1 cellular context compared by ENCODE assay signal in the genomic region with DNA sequence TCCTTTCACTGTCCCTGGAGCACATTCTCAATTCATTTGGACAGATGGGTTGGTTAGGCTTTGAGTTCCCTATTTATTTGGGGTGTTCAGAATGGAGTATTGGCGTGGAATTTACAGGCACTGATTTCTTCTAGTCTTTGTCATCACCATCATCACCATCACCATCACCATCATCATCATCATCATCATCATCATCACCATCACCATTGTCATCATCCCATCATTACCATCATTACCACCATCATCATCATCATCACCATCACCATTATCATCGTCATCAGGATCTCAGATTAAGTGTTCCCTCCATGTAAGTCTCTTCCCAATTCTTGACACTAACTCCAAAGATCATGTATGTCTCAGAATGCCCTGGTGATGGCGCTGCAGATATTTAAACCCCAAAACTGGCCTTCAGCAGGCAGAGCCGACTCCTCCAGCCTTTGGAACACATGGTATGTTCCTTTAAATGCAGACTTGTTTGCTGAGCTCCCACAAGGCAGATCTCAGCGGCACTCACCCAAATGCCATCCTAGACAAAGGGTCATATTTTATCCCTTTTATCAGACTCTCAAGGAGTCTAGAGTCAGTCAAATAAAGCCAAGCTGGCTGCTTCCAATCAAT.
TF ChIP-seq lines count a peak whose summit lies in the region.

No MANE protein-coding gene starts in this region.

TF ChIP-seq in WTC11, 78 proteins besides CTCF, POLR2A, EP300 and RAD21:
- TF ChIP-seq, protein P1, sequence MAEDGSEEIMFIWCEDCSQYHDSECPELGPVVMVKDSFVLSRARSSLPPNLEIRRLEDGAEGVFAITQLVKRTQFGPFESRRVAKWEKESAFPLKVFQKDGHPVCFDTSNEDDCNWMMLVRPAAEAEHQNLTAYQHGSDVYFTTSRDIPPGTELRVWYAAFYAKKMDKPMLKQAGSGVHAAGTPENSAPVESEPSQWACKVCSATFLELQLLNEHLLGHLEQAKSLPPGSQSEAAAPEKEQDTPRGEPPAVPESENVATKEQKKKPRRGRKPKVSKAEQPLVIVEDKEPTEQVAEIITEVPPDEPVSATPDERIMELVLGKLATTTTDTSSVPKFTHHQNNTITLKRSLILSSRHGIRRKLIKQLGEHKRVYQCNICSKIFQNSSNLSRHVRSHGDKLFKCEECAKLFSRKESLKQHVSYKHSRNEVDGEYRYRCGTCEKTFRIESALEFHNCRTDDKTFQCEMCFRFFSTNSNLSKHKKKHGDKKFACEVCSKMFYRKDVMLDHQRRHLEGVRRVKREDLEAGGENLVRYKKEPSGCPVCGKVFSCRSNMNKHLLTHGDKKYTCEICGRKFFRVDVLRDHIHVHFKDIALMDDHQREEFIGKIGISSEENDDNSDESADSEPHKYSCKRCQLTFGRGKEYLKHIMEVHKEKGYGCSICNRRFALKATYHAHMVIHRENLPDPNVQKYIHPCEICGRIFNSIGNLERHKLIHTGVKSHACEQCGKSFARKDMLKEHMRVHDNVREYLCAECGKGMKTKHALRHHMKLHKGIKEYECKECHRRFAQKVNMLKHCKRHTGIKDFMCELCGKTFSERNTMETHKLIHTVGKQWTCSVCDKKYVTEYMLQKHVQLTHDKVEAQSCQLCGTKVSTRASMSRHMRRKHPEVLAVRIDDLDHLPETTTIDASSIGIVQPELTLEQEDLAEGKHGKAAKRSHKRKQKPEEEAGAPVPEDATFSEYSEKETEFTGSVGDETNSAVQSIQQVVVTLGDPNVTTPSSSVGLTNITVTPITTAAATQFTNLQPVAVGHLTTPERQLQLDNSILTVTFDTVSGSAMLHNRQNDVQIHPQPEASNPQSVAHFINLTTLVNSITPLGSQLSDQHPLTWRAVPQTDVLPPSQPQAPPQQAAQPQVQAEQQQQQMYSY (CRISPR knock-in tag; IDR thresholded peaks at IDR 0.05), result no peak
- no peak for TF ChIP-seq ZNF671 (CRISPR knock-in tag; IDR thresholded peaks at IDR 0.05)
- TF ChIP-seq SP1 (CRISPR knock-in tag; conservative IDR thresholded peaks at IDR 0.05), result no peak
- TF ChIP-seq, protein P2, sequence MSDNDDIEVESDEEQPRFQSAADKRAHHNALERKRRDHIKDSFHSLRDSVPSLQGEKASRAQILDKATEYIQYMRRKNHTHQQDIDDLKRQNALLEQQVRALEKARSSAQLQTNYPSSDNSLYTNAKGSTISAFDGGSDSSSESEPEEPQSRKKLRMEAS (CRISPR knock-in tag; IDR thresholded peaks at IDR 0.05), result no peak
- TF ChIP-seq ZNF416 (CRISPR knock-in tag; IDR thresholded peaks at IDR 0.05), result no peak
- no peak for TF ChIP-seq FOXP1 (CRISPR knock-in tag; IDR thresholded peaks at IDR 0.05; ENCODE audit: borderline replicate concordance)
- TF ChIP-seq MYBL2 (CRISPR knock-in tag; IDR thresholded peaks at IDR 0.05), result no peak
- TF ChIP-seq ZNF317 (CRISPR knock-in tag; IDR thresholded peaks at IDR 0.05; ENCODE audit: borderline replicate concordance, low read depth), result no peak
- TF ChIP-seq ZNF232 (CRISPR knock-in tag; IDR thresholded peaks at IDR 0.05), result no peak
- TF ChIP-seq SMAD4 (CRISPR knock-in tag; IDR thresholded peaks at IDR 0.05), result no peak
- TF ChIP-seq, protein P3, sequence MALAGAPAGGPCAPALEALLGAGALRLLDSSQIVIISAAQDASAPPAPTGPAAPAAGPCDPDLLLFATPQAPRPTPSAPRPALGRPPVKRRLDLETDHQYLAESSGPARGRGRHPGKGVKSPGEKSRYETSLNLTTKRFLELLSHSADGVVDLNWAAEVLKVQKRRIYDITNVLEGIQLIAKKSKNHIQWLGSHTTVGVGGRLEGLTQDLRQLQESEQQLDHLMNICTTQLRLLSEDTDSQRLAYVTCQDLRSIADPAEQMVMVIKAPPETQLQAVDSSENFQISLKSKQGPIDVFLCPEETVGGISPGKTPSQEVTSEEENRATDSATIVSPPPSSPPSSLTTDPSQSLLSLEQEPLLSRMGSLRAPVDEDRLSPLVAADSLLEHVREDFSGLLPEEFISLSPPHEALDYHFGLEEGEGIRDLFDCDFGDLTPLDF (CRISPR knock-in tag; IDR thresholded peaks at IDR 0.05), result no peak
- TF ChIP-seq, protein P4, sequence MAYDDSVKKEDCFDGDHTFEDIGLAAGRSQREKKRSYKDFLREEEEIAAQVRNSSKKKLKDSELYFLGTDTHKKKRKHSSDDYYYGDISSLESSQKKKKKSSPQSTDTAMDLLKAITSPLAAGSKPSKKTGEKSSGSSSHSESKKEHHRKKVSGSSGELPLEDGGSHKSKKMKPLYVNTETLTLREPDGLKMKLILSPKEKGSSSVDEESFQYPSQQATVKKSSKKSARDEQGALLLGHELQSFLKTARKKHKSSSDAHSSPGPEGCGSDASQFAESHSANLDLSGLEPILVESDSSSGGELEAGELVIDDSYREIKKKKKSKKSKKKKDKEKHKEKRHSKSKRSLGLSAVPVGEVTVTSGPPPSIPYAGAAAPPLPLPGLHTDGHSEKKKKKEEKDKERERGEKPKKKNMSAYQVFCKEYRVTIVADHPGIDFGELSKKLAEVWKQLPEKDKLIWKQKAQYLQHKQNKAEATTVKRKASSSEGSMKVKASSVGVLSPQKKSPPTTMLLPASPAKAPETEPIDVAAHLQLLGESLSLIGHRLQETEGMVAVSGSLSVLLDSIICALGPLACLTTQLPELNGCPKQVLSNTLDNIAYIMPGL (CRISPR knock-in tag; IDR thresholded peaks at IDR 0.05), result no peak
- TF ChIP-seq, protein P5, sequence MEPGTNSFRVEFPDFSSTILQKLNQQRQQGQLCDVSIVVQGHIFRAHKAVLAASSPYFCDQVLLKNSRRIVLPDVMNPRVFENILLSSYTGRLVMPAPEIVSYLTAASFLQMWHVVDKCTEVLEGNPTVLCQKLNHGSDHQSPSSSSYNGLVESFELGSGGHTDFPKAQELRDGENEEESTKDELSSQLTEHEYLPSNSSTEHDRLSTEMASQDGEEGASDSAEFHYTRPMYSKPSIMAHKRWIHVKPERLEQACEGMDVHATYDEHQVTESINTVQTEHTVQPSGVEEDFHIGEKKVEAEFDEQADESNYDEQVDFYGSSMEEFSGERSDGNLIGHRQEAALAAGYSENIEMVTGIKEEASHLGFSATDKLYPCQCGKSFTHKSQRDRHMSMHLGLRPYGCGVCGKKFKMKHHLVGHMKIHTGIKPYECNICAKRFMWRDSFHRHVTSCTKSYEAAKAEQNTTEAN (CRISPR knock-in tag; IDR thresholded peaks at IDR 0.05), result no peak
- no peak for TF ChIP-seq JAZF1 (CRISPR knock-in tag; IDR thresholded peaks at IDR 0.05)
- no peak for TF ChIP-seq FOXJ3 (CRISPR knock-in tag; IDR thresholded peaks at IDR 0.05; ENCODE audit: borderline replicate concordance)
- no peak for TF ChIP-seq SOX15 (CRISPR knock-in tag; IDR thresholded peaks at IDR 0.05)
- TF ChIP-seq PRRX2 (CRISPR knock-in tag; IDR thresholded peaks at IDR 0.05), result no peak
- TF ChIP-seq, protein P6, sequence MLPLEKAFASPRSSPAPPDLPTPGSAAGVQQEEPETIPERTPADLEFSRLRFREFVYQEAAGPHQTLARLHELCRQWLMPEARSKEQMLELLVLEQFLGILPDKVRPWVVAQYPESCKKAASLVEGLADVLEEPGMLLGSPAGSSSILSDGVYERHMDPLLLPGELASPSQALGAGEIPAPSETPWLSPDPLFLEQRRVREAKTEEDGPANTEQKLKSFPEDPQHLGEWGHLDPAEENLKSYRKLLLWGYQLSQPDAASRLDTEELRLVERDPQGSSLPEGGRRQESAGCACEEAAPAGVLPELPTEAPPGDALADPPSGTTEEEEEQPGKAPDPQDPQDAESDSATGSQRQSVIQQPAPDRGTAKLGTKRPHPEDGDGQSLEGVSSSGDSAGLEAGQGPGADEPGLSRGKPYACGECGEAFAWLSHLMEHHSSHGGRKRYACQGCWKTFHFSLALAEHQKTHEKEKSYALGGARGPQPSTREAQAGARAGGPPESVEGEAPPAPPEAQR (CRISPR knock-in tag; IDR thresholded peaks at IDR 0.05), result no peak
